ENCODE assay signal across 20 cellular contexts in the genomic region with DNA sequence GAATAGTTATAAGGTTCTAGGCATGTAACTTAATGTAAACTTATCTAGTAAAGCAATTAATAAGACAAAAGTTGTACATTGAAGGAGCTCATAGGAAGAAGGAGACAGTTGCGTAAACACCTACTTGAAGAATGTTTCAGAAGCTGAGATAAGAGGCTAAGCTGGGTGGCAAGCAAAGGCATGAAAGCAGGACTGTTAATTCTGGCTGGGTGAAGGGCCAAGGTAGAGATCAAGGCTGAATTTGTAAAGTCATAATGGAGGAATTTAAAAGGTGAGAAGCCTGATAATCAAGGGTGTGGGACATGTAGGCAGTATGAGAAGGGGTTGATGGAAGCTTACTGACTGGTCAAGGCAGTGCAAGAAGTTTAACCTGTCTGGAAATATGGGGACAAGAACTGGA.
"Had no signal": no experiment of that assay in that cellular context is flagged by ENCODE, and none has a peak within 500 bp of the region (broad histone marks: within the 10 kb centered on the region; RNA-seq: fewer than 3 reads in every experiment).

No MANE protein-coding gene starts in this region.

- H3K27me3 ChIP-seq: gastrocnemius medialis, heart right ventricle, neutrophil, spleen, tibial artery had no signal

- H3K36me3 Mint-ChIP-seq: stimulated activated memory B cell treated with anti-CD40 and anti-IgM and Interleukin-4, amounts not matched to agents 10 μg/mL and 1 μg/mL and 100 μg/mL, for 72 hours had no signal

- ATAC-seq: gastrocnemius medialis; heart right ventricle; left lobe of liver; naive thymus-derived CD4-positive, alpha-beta T cell; psoas muscle; sciatic nerve; stimulated activated memory B cell treated with anti-CD40 and anti-IgM and Interleukin-4, amounts not matched to agents 10 μg/mL and 1 μg/mL and 100 μg/mL, for 72 hours had no signal

- DNase-seq: effector CD4-positive, alpha-beta T cell; endodermal cell; gastrocnemius medialis; heart right ventricle; hypothalamus; naive thymus-derived CD4-positive, alpha-beta T cell; psoas muscle; spleen; stimulated activated CD4-positive, alpha-beta T cell treated with anti-CD3 and anti-CD28 coated beads, Interleukin-15, amount 100 ng/mL, for 24 hours; stimulated activated CD4-positive, alpha-beta T cell treated with anti-CD3 and anti-CD28 coated beads, Interleukin-1b, Interleukin-23, amount 100 ng/mL, for 48 hours; stimulated activated CD4-positive, alpha-beta T cell treated with anti-CD3 and anti-CD28 coated beads, Interleukin-4, amount 100 ng/mL, for 24 hours; tibial artery had no signal

- FAIRE-seq: endothelial cell of umbilical vein, islet of Langerhans had no signal

- H3K27me3 Mint-ChIP-seq: stimulated activated memory B cell treated with anti-CD40 and anti-IgM and Interleukin-4, amounts not matched to agents 10 μg/mL and 1 μg/mL and 100 μg/mL, for 72 hours; stimulated activated naive CD8-positive, alpha-beta T cell treated with anti-CD3 and anti-CD28 coated beads, Interleukin-15, Interleukin-2, amounts not matched to agents 100 ng/mL and 50 ng/mL, for 24 hours had no signal

- H3K4me1 Mint-ChIP-seq: stimulated activated memory B cell treated with anti-CD40 and anti-IgM and Interleukin-4, amounts not matched to agents 10 μg/mL and 1 μg/mL and 100 μg/mL, for 72 hours had no signal

- H3K27ac ChIP-seq: coronary artery, gastrocnemius medialis, heart right ventricle, neutrophil, psoas muscle, spleen, tibial artery had no signal

- H3K4me3 Mint-ChIP-seq: endodermal cell; naive thymus-derived CD4-positive, alpha-beta T cell; stimulated activated memory B cell treated with anti-CD40 and anti-IgM and Interleukin-4, amounts not matched to agents 10 μg/mL and 1 μg/mL and 100 μg/mL, for 72 hours; stimulated activated naive CD8-positive, alpha-beta T cell treated with anti-CD3 and anti-CD28 coated beads, Interleukin-15, Interleukin-2, amounts not matched to agents 100 ng/mL and 50 ng/mL, for 24 hours had no signal

- H3K4me3 ChIP-seq: coronary artery, gastrocnemius medialis, heart right ventricle, psoas muscle, spleen, tibial artery had no signal

- H3K9me3 ChIP-seq: gastrocnemius medialis, heart right ventricle, neutrophil, psoas muscle, spleen, tibial artery had no signal

- H3K4me1 ChIP-seq: gastrocnemius medialis, psoas muscle had no signal

- H3K27ac Mint-ChIP-seq: endodermal cell; naive thymus-derived CD4-positive, alpha-beta T cell; stimulated activated memory B cell treated with anti-CD40 and anti-IgM and Interleukin-4, amounts not matched to agents 10 μg/mL and 1 μg/mL and 100 μg/mL, for 72 hours; stimulated activated naive CD8-positive, alpha-beta T cell treated with anti-CD3 and anti-CD28 coated beads, Interleukin-15, Interleukin-2, amounts not matched to agents 100 ng/mL and 50 ng/mL, for 24 hours had no signal

- H3K36me3 ChIP-seq: gastrocnemius medialis, heart right ventricle, neutrophil, spleen, tibial artery had no signal

- H3K9me3 Mint-ChIP-seq: stimulated activated memory B cell treated with anti-CD40 and anti-IgM and Interleukin-4, amounts not matched to agents 10 μg/mL and 1 μg/mL and 100 μg/mL, for 72 hours had no signal
